Comparison of ENCODE assay signal across 8 cellular contexts in genomic region chr6:70884074-70884983, GRCh38.
DNase-seq lines count a peak whose midpoint lies in the region; ATAC-seq and TF ChIP-seq lines count a peak whose summit lies in the region.

No MANE protein-coding gene starts in this region.

- intact Hi-C loops in left ventricle myocardium superior (cut with micrococcal nuclease) (loop anchor here (2.0 to 10.0 kb wide), 2 partner anchors 178 to 340 kb away; no protein-coding TSS in a partner anchor), sciatic nerve (cut with DNase I) (loop anchor here (1.0 to 5.0 kb wide), 2 partner anchors 39 to 172 kb away; no protein-coding TSS in a partner anchor)

- H3K4me3 ChIP-seq in MG63 (no peak overlapping the region), adipocyte (ENCODE audit: low read length) (no peak overlapping the region)

- no peak overlapping the region for H3K9ac ChIP-seq in adipocyte (ENCODE audit: low read length)

- ATAC-seq in GM21786 (IDR thresholded peaks at IDR 0.05; ENCODE audit: unreplicated experiment) = peak; percentile 74
- ATAC-seq in SK-N-SH treated with all-trans-retinoic acid at 6 μM for 48 hours = peak; percentile 94
- peak; percentile 84 for ATAC-seq in left ventricle myocardium superior
- peak; percentile 79 for ATAC-seq in sciatic nerve
- no peak for ATAC-seq in HG02840 (IDR thresholded peaks at IDR 0.05; ENCODE audit: low FRiP score, unreplicated experiment)

- H3K36me3 ChIP-seq in MG63 = no peaks in the 10 kb centered on the region
- no peaks in the 10 kb centered on the region for H3K36me3 ChIP-seq in adipocyte (ENCODE audit: control insufficient read depth, insufficient read depth, low read length, severe bottlenecking)

- DNase-seq in EH (ENCODE audit: low read depth) = peak; percentile 62
- DNase-seq in MG63 = peak; percentile 32
- peak; percentile 86 for DNase-seq in adipocyte (ENCODE audit: low read depth)
- DNase-seq in left ventricle myocardium superior = peak; percentile 62
- peak; percentile 71 for DNase-seq in sciatic nerve (ENCODE audit: low spot score)

- H3K9me3 ChIP-seq in MG63 = no peaks in the 10 kb centered on the region
- H3K9me3 ChIP-seq in adipocyte (ENCODE audit: control insufficient read depth, low read length) = no peaks in the 10 kb centered on the region

- no peaks in the 10 kb centered on the region for H3K4me1 ChIP-seq in adipocyte (ENCODE audit: control insufficient read depth, insufficient read depth, low read length)

- H3K27me3 ChIP-seq in MG63 = no peaks in the 10 kb centered on the region
- peaks cover 35% of the 10 kb centered on the region for H3K27me3 ChIP-seq in adipocyte (replicated peaks; ENCODE audit: control insufficient read depth, insufficient read depth, low read length)

TF ChIP-seq in SK-N-SH treated with all-trans-retinoic acid at 6 μM for 48 hours, 23 proteins besides CTCF, POLR2A, EP300 and RAD21:
- TF ChIP-seq, protein P1, sequence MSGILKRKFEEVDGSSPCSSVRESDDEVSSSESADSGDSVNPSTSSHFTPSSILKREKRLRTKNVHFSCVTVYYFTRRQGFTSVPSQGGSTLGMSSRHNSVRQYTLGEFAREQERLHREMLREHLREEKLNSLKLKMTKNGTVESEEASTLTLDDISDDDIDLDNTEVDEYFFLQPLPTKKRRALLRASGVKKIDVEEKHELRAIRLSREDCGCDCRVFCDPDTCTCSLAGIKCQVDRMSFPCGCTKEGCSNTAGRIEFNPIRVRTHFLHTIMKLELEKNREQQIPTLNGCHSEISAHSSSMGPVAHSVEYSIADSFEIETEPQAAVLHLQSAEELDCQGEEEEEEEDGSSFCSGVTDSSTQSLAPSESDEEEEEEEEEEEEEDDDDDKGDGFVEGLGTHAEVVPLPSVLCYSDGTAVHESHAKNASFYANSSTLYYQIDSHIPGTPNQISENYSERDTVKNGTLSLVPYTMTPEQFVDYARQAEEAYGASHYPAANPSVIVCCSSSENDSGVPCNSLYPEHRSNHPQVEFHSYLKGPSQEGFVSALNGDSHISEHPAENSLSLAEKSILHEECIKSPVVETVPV (CRISPR knock-in tag; IDR thresholded peaks at IDR 0.05) = no peak
- TF ChIP-seq BACH2 (CRISPR knock-in tag; IDR thresholded peaks at IDR 0.05; ENCODE audit: borderline replicate concordance) = no peak
- TF ChIP-seq SNAI2 (CRISPR knock-in tag; IDR thresholded peaks at IDR 0.05) = no peak
- no peak for TF ChIP-seq CSDC2 (CRISPR knock-in tag; IDR thresholded peaks at IDR 0.05)

Comparison
In these comparisons a context has a peak if more than half of its experiments do, and no peak if none do; other contexts are left out.
1. DNase-seq: peak in every context shown above with its lines; median percentile 86 in adipocyte; 71 in sciatic nerve; 62 in EH; 62 in left ventricle myocardium superior; 32 in MG63.